14 cellular contexts compared by ENCODE assay signal in genomic region chr16:20423772-20424128, GRCh38. TPM values are rescaled to one million over a fixed set of nuclear protein-coding genes. Genes with fewer than 3 reads are reported as not detected.
"Had no signal": no experiment of that assay in that cellular context is flagged by ENCODE, and none has a peak within 500 bp of the region (broad histone marks: within the 10 kb centered on the region; RNA-seq: fewer than 3 reads in every experiment).

No MANE protein-coding gene starts in this region.

RNA-seq across cellular contexts. Expression of gene PDILT, which starts 19.2 kb away (rescaled TPM):
- total RNA-seq: subcutaneous adipose tissue, suprapubic skin, temporal lobe, thoracic aorta, thyroid gland, tibial nerve, transverse colon, upper lobe of left lung, upper lobe of right lung, ureter, urinary bladder, uterus, vagina had no signal
- polyA plus RNA-seq: urinary bladder had no signal

RNA-seq across cellular contexts. Expression of gene ACSM2A, which starts 27.6 kb away (rescaled TPM):
- total RNA-seq: stomach, suprapubic skin, temporal lobe, thoracic aorta, tibial nerve, transverse colon, upper lobe of right lung, ureter, urinary bladder, uterus, vagina had no signal
